8 cellular contexts compared by ENCODE assay signal in the genomic region with DNA sequence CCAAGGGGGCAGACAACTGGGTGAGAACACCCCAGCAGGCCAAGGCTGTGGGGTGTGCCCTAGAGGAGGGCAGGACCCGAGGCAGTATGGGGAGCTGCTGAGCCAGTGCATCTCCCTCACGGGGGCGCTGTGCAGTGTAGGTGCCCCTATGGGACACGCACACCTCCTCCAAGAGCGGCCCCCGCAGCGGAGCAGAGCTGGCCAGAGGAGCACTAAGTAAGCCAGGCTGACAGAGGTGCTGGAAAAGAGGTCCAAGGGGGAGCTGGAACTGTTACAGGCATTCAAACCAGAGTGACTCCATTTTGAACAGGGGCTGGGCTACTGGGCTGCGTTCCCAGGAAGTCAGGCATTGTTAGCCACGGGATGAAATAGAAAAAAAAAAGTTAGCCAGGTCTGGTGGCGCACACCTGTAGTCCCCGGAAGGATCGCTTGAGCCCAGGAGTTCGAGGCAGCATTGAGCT. TPM values are rescaled to one million over a fixed set of nuclear protein-coding genes. Genes with fewer than 3 reads are reported as not detected.
DNase-seq lines count a peak whose midpoint lies in the region; ATAC-seq and TF ChIP-seq lines count a peak whose summit lies in the region.

No MANE protein-coding gene starts in this region.

- no peaks in the 10 kb centered on the region for H3K4me1 ChIP-seq in Caco-2
- H3K4me1 ChIP-seq in iPS-15b (ENCODE audit: control insufficient read depth, insufficient read depth, low read length) = no peaks in the 10 kb centered on the region
- no peaks in the 10 kb centered on the region for H3K4me1 ChIP-seq in smooth muscle cell (ENCODE audit: low read depth)

- no peaks in the 10 kb centered on the region for H4K20me1 ChIP-seq in smooth muscle cell (ENCODE audit: low read depth)

- intact Hi-C loops in Caco-2 (cut with micrococcal nuclease; ENCODE audit: unreplicated experiment) = no loop called here

- BruUV-seq in Caco-2 (replicated peaks; lab: Mats Ljungman, UMichigan) = no TSS peak

- H3K27me3 ChIP-seq in Caco-2 (replicated peaks; ENCODE audit: control insufficient read depth, insufficient read depth, low read length) (no peaks in the 10 kb centered on the region), iPS-15b (ENCODE audit: control insufficient read depth, insufficient read depth, low read length) (no peaks in the 10 kb centered on the region), smooth muscle cell (ENCODE audit: low read depth) (no peaks in the 10 kb centered on the region)

- H3K36me3 ChIP-seq in Caco-2 (ENCODE audit: control insufficient read depth, insufficient read depth, low read length) (no peaks in the 10 kb centered on the region), iPS-15b (ENCODE audit: control insufficient read depth, insufficient read depth, low read length) (no peaks in the 10 kb centered on the region), smooth muscle cell (ENCODE audit: low read depth) (no peaks in the 10 kb centered on the region)

- no peaks in the 10 kb centered on the region for H3K9me3 Mint-ChIP-seq in Caco-2 (ENCODE audit: unreplicated experiment)
- no peaks in the 10 kb centered on the region for H3K9me3 Mint-ChIP-seq in activated naive CD8-positive, alpha-beta T cell (ENCODE audit: low read depth)

- WGBS in smooth muscle cell (ENCODE audit: low lambda C conversion rate) = 37% methylated on average over 13 of the region's 13 CpGs

- no peaks in the 10 kb centered on the region for H3K36me3 Mint-ChIP-seq in Caco-2 (ENCODE audit: insufficient read depth, unreplicated experiment)
- no peaks in the 10 kb centered on the region for H3K36me3 Mint-ChIP-seq in activated naive CD8-positive, alpha-beta T cell

- H3K9me3 ChIP-seq in Caco-2 (no peaks in the 10 kb centered on the region), iPS-15b (ENCODE audit: control insufficient read depth, insufficient read depth, low read length) (no peaks in the 10 kb centered on the region), smooth muscle cell (replicated peaks; ENCODE audit: low read depth) (no peaks in the 10 kb centered on the region)

- peak overlapping the region; percentile 60 for H2AFZ ChIP-seq in smooth muscle cell (ENCODE audit: low read depth)

- TF ChIP-seq CTCF in Caco-2 (IDR thresholded peaks at IDR 0.05; ENCODE audit: insufficient read depth in 1 of 2, low read depth in 1 of 2, low read length in 1 of 2, severe bottlenecking in 1 of 2, unreplicated experiment in 1 of 2) = peak; percentile 14 to 22
- peak; percentile 38 for TF ChIP-seq CTCF in smooth muscle cell (IDR thresholded peaks at IDR 0.05; ENCODE audit: borderline replicate concordance, insufficient read depth, poor library complexity, severe bottlenecking)

- peak overlapping the region; percentile 24 for H3K4me3 ChIP-seq in Caco-2 (ENCODE audit: low read depth, low read length)
- H3K4me3 ChIP-seq in iPS-15b (ENCODE audit: low read depth, low read length) = peak overlapping the region; percentile 40
- peak overlapping the region; percentile 50 for H3K4me3 ChIP-seq in smooth muscle cell

- no peaks in the 10 kb centered on the region for H3K4me1 Mint-ChIP-seq in Caco-2 (ENCODE audit: low read depth, unreplicated experiment)
- peaks cover 7% of the 10 kb centered on the region for H3K4me1 Mint-ChIP-seq in activated naive CD8-positive, alpha-beta T cell (ENCODE audit: low read depth)

- peak overlapping the region; percentile 26 for H3K27ac Mint-ChIP-seq in Caco-2 (ENCODE audit: unreplicated experiment)
- peak overlapping the region; percentile 82 for H3K27ac Mint-ChIP-seq in activated naive CD8-positive, alpha-beta T cell

- CTCF ChIA-PET in Caco-2 (lab: Charles Lee) = interaction anchor here (1.0 to 2.1 kb wide), 5 partner anchors 66 to 202 kb away, joined by 3 to 11 read pairs (median 5); partner anchors contain the start of gene IFT27

- no peak overlapping the region for H3K9ac ChIP-seq in iPS-15b (ENCODE audit: low read depth, low read length)
- no peak overlapping the region for H3K9ac ChIP-seq in smooth muscle cell (ENCODE audit: low read depth)

- no peak overlapping the region for H3K27ac ChIP-seq in smooth muscle cell (ENCODE audit: low read depth)

- peak overlapping the region; percentile 87 for H3K4me2 ChIP-seq in smooth muscle cell

- peak overlapping the region; percentile 69 for H3K4me3 Mint-ChIP-seq in Caco-2 (ENCODE audit: unreplicated experiment)
- peak overlapping the region; percentile 90 for H3K4me3 Mint-ChIP-seq in activated naive CD8-positive, alpha-beta T cell

- H3K79me2 ChIP-seq in smooth muscle cell (ENCODE audit: low read depth) = no peaks in the 10 kb centered on the region

- H3K27me3 Mint-ChIP-seq in Caco-2 (ENCODE audit: insufficient read depth, unreplicated experiment) = peaks cover 14% of the 10 kb centered on the region
- no peaks in the 10 kb centered on the region for H3K27me3 Mint-ChIP-seq in activated naive CD8-positive, alpha-beta T cell

- no peaks in the 10 kb centered on the region for H3F3A ChIP-seq in smooth muscle cell (ENCODE audit: low read depth)

- ATAC-seq in GM18909 (IDR thresholded peaks at IDR 0.05; ENCODE audit: poor library complexity, unreplicated experiment) = no peak

- DNase-seq in Caco-2 (peak; percentile 53), HCEC 1CT (peak; percentile 19), SKM-1 (lab: John Stamatoyannopoulos, UW; ENCODE audit: unreplicated experiment) (peak; percentile 54), smooth muscle cell (lab: John Stamatoyannopoulos, UW; ENCODE audit: unreplicated experiment) (no peak), superior temporal gyrus (ENCODE audit: extremely low spot score) (no peak)

- POLR2A ChIA-PET in Caco-2 (lab: Charles Lee) = interaction anchor here (0.7 kb wide), 1 partner anchor 55 kb away, joined by 3 read pairs; no protein-coding TSS in a partner anchor

RNA-seq across cellular contexts. Expression of gene TST, which starts 41.8 kb away (rescaled TPM):
- total RNA-seq in Caco-2 (2022) = 37.0 and 44.9 TPM in 2 replicates
- total RNA-seq in smooth muscle cell = 10.4 and 19.9 TPM in 2 replicates
- 15.0 and 17.5 TPM in 2 replicates for polyA plus RNA-seq in smooth muscle cell

RNA-seq across cellular contexts. Expression of gene MPST, which starts 42.1 kb away (rescaled TPM):
- 81.8 and 83.7 TPM in 2 replicates for total RNA-seq in Caco-2 (2022)
- total RNA-seq in smooth muscle cell = 49.9 and 55.3 TPM in 2 replicates
- polyA plus RNA-seq in smooth muscle cell = 105 and 119 TPM in 2 replicates

Comparison
In these comparisons a context has a peak if more than half of its experiments do, and no peak if none do; other contexts are left out.
1. DNase-seq: peak in Caco-2 (2 of 2), HCEC 1CT (single experiment) and SKM-1 (single experiment); none in smooth muscle cell (single experiment) and superior temporal gyrus (single experiment).
2. Peak in every context shown above with its lines, with median percentiles within 50 percentile points of each other: H3K4me3 ChIP-seq.